18 cellular contexts compared by ENCODE assay signal in the genomic region with DNA sequence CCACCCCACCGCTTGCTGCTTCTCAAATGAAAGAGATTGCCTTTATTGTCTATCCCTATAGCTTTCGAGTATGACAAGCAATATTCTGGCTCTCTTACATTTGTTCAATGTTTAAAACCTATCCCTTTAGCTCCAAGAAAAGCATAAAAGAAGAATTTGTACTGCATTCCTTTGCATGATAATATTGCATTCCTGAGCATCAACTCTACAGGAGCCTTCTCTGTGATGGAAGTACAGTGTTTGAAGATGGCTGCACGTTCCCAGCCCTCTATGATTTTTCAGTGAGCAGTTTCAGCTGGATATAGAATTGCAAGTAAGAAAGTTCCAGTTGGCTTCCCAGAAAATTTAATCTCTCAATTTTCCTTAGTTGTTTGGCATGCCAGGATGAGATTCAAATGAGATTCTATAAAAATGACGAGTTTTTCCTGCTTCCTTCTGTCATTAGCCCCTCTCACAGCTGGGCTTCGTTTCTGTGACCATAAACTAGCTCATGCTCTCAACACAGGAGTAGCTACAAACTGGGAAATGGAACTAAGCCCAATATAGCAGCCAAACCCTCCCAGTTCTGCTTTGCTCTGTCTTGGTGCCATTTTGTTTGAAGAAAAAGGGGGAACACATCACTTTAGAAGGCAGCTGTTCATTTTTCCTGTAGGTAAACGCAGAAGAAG.
DNase-seq lines count a peak whose midpoint lies in the region; ATAC-seq and TF ChIP-seq lines count a peak whose summit lies in the region.
"Had no signal": no experiment of that assay in that cellular context is flagged by ENCODE, and none has a peak within 500 bp of the region (broad histone marks: within the 10 kb centered on the region; RNA-seq: fewer than 3 reads in every experiment).

No MANE protein-coding gene starts in this region.

- in situ Hi-C loops in IMR-90 (cut with MboI; ENCODE audit: low sequenced_read_pairs): no loop called here

- TF ChIP-seq CTCF in IMR-90 (conservative IDR thresholded peaks at IDR 0.05; ENCODE audit: low read depth, low read length) (no peak), cardiac fibroblast (IDR thresholded peaks at IDR 0.05; ENCODE audit: low read depth, low read length) (no peak), omental fat pad (IDR thresholded peaks at IDR 0.05) (no peak)

- peaks cover 9% of the 10 kb centered on the region; the same call in 1 of the 2 replicates for H3K9me1 ChIP-seq in IMR-90 (ENCODE audit: insufficient read depth, low read length)

- H3K4me1 ChIP-seq in IMR-90 (ENCODE audit: control insufficient read depth, insufficient read depth, low read length): peaks cover 5% of the 10 kb centered on the region; the same call in 1 of the 2 replicates
- H3K4me1 ChIP-seq in mesenchymal stem cell (ENCODE audit: control insufficient read depth, insufficient read depth, low read depth, low read length): no peaks in the 10 kb centered on the region
- H3K4me1 ChIP-seq: Caco-2 had no signal

- peak overlapping the region; percentile 33 for H2AK9ac ChIP-seq in IMR-90 (replicated peaks; ENCODE audit: low read depth, low read length, poor library complexity)

- H3K4ac ChIP-seq in IMR-90 (ENCODE audit: low read depth, low read length) (0 out of 2 replicates have a peak overlapping the region, but pooled peaks have one; percentile 75), mesenchymal stem cell (ENCODE audit: low read depth in 1 of 2, low read length in 2 of 2) (no peak overlapping the region)

- H2BK5ac ChIP-seq in IMR-90 (ENCODE audit: low read depth, low read length, poor library complexity, severe bottlenecking): peak overlapping the region; percentile 32
- no peak overlapping the region for H2BK5ac ChIP-seq in mesenchymal stem cell (ENCODE audit: low read depth, low read length, poor library complexity, severe bottlenecking)

- H3K4me3 ChIP-seq in IMR-90 (ENCODE audit: insufficient read depth, low read depth, low read length) (no peak overlapping the region), cardiac fibroblast (replicated peaks in 1 of 2; ENCODE audit: low read depth in 2 of 2, low read length in 2 of 2) (no peak overlapping the region), mesenchymal stem cell (ENCODE audit: insufficient read depth in 1 of 2, low read depth in 1 of 2, low read length in 2 of 2) (no peak overlapping the region)

- intact Hi-C loops in IMR-90 (cut with micrococcal nuclease): no loop called here

- no peaks in the 10 kb centered on the region for H4K20me1 ChIP-seq in IMR-90 (ENCODE audit: insufficient read depth, low read length)

- H3K14ac ChIP-seq in IMR-90 (replicated peaks; ENCODE audit: low read depth, low read length): peak overlapping the region; percentile 55; the same call in 1 of the 2 replicates
- H3K14ac ChIP-seq in mesenchymal stem cell (ENCODE audit: low read length in 2 of 2): no peak overlapping the region

- peak overlapping the region; percentile 4; the same call in 1 of the 2 replicates for H4K5ac ChIP-seq in IMR-90 (ENCODE audit: low read depth, low read length)

- ATAC-seq in IMR-90 (ENCODE audit: low read depth) (peak; percentile 90), omental fat pad (ENCODE audit: low FRiP score) (no peak)

- H4K8ac ChIP-seq in IMR-90 (ENCODE audit: low read depth in 2 of 2, low read length in 2 of 2) (peak overlapping the region; percentile 1 to 53; a peak in 3 of 4 replicates), mesenchymal stem cell (ENCODE audit: low read length) (no peak overlapping the region)

- H3K9me3 ChIP-seq in IMR-90 (ENCODE audit: control insufficient read depth, insufficient read depth, low read length) (no peaks in the 10 kb centered on the region), mesenchymal stem cell (ENCODE audit: control insufficient read depth, low read length) (peaks cover 8% of the 10 kb centered on the region)
- H3K9me3 ChIP-seq: Caco-2 had no signal

- H2BK120ac ChIP-seq in IMR-90 (ENCODE audit: low read depth, low read length): peak overlapping the region; percentile 75
- no peak overlapping the region for H2BK120ac ChIP-seq in mesenchymal stem cell (ENCODE audit: low read depth, low read length)

- CTCF ChIA-PET in IMR-90 (lab: Yijun Ruan, JAX): no interaction called here

- H3K18ac ChIP-seq in IMR-90 (ENCODE audit: low read depth, low read length) (peak overlapping the region; percentile 69; the same call in 1 of the 2 replicates), mesenchymal stem cell (ENCODE audit: low read depth in 1 of 2, low read length in 2 of 2) (no peak overlapping the region)

- 0 out of 2 replicates have a peak overlapping the region, but pooled peaks have one; percentile 27 for H2AK5ac ChIP-seq in IMR-90 (ENCODE audit: low read depth, low read length)
- H2AK5ac ChIP-seq in mesenchymal stem cell (ENCODE audit: low read length, severe bottlenecking): no peak overlapping the region

- no CpG with 5 or more reads among the region's 6 CpGs for WGBS in IMR-90 (ENCODE audit: extremely low coverage in 2 of 2, insufficient read length in 1 of 2), 2 experiments
- WGBS in mesenchymal stem cell: 74% methylated on average over 6 of the region's 6 CpGs

- H3K27ac ChIP-seq in IMR-90 (ENCODE audit: insufficient read depth, low read length) (no peak overlapping the region), mesenchymal stem cell (ENCODE audit: low read length, poor library complexity, severe bottlenecking) (peak overlapping the region; percentile 8)

- TF ChIP-seq POLR2A in IMR-90 (IDR thresholded peaks at IDR 0.05; ENCODE audit: low read depth, low read length): no peak

- H2BK15ac ChIP-seq in IMR-90 (ENCODE audit: low read depth, low read length) (peak overlapping the region; percentile 5; the same call in 1 of the 3 replicates), mesenchymal stem cell (ENCODE audit: low read depth, poor library complexity, severe bottlenecking) (no peak overlapping the region)

- peak overlapping the region; percentile 59 for H4K91ac ChIP-seq in IMR-90 (ENCODE audit: insufficient read depth, low read depth, low read length)
- no peak overlapping the region for H4K91ac ChIP-seq in mesenchymal stem cell (ENCODE audit: low read length)

- H3K79me1 ChIP-seq in IMR-90 (ENCODE audit: low read depth in 1 of 2, low read length in 2 of 2) (no peaks in the 10 kb centered on the region), mesenchymal stem cell (replicated peaks; ENCODE audit: low read length, poor library complexity, severe bottlenecking) (no peaks in the 10 kb centered on the region)

- DNase-seq in AG08395 (ENCODE audit: low spot score) (peak; percentile 6), IMR-90 (peak; percentile 49), cardiac fibroblast (ENCODE audit: low read depth in 2 of 2) (peak; percentile 26 to 29), mesenchymal stem cell (no peak), NCI-H146 treated with DMSO at 0.1 percent for 48 hours (lab: John Stamatoyannopoulos, UW; ENCODE audit: unreplicated experiment) (no peak), omental fat pad (ENCODE audit: low spot score) (no peak), RPMI8226 (no peak), activated T-cell treated with anti-CD3 and anti-CD28 coated beads for 4 hours (no peak)
- DNase-seq: 8988T; AML-193; Caco-2; HCEC 1CT; NCI-H1694; NCI-H2107; NCI-H226; NCI-H526 treated with DMSO at 0.1 percent for 48 hours; NK-92 treated with Interleukin-12 subunit alpha and Interleukin-12 subunit beta, amount 100 ng/mL, for 24 hours; OCI-M1 had no signal

- no peak overlapping the region for H3K56ac ChIP-seq in IMR-90 (ENCODE audit: extremely low read depth, insufficient read depth, low read length)

- POLR2A ChIA-PET in IMR-90 (lab: Charles Lee; ENCODE audit: unreplicated experiment): no interaction called here

- peak overlapping the region; percentile 80; the same call in 1 of the 2 replicates for H2BK20ac ChIP-seq in IMR-90 (ENCODE audit: low read depth, low read length)

- no peak for TF ChIP-seq RAD21 in IMR-90 (IDR thresholded peaks at IDR 0.05; ENCODE audit: low read length)

- no peaks in the 10 kb centered on the region for H3K27me3 ChIP-seq in IMR-90 (ENCODE audit: control insufficient read depth, insufficient read depth, low read length)
- H3K27me3 ChIP-seq in mesenchymal stem cell (ENCODE audit: control insufficient read depth in 1 of 2, insufficient read depth in 1 of 2, low read length in 2 of 2): peaks cover 0 to 24% of the 10 kb centered on the region in 2 experiments

- H3K4me2 ChIP-seq in IMR-90 (ENCODE audit: low read depth, low read length) (peak overlapping the region; percentile 33; the same call in 1 of the 2 replicates), mesenchymal stem cell (ENCODE audit: low read length, poor library complexity, severe bottlenecking) (no peak overlapping the region)

- H2AFZ ChIP-seq in IMR-90 (replicated peaks; ENCODE audit: low read length, poor library complexity) (peak overlapping the region; percentile 73), mesenchymal stem cell (ENCODE audit: low read depth, low read length) (no peak overlapping the region)

- H3K9ac ChIP-seq in IMR-90 (ENCODE audit: low read depth, low read length): no peak overlapping the region
- H3K9ac ChIP-seq in mesenchymal stem cell (ENCODE audit: low read length): no peak overlapping the region

- H2BK12ac ChIP-seq in mesenchymal stem cell (ENCODE audit: low read length in 2 of 2): no peak overlapping the region

- dilution Hi-C loops in IMR-90 (cut with HindIII; ENCODE audit: low sequenced_read_pairs, unreplicated experiment): no loop called here

- BruUV-seq in IMR-90 (replicated peaks; lab: Mats Ljungman, UMichigan): no TSS peak

- H3K23ac ChIP-seq in IMR-90 (ENCODE audit: low read depth, low read length) (no peak overlapping the region; the same call in 1 of the 2 replicates), mesenchymal stem cell (ENCODE audit: low read length in 2 of 2) (no peak overlapping the region)

- H3K36me3 ChIP-seq in IMR-90 (ENCODE audit: control insufficient read depth, insufficient read depth, low read length) (no peaks in the 10 kb centered on the region), mesenchymal stem cell (ENCODE audit: control insufficient read depth in 1 of 2, insufficient read depth in 2 of 2, low read depth in 1 of 2, low read length in 2 of 2) (no peaks in the 10 kb centered on the region)

TF ChIP-seq in IMR-90, 13 proteins besides CTCF, POLR2A, EP300 and RAD21:
- TF ChIP-seq, protein P1, sequence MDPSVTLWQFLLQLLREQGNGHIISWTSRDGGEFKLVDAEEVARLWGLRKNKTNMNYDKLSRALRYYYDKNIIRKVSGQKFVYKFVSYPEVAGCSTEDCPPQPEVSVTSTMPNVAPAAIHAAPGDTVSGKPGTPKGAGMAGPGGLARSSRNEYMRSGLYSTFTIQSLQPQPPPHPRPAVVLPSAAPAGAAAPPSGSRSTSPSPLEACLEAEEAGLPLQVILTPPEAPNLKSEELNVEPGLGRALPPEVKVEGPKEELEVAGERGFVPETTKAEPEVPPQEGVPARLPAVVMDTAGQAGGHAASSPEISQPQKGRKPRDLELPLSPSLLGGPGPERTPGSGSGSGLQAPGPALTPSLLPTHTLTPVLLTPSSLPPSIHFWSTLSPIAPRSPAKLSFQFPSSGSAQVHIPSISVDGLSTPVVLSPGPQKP (IDR thresholded peaks at IDR 0.05; ENCODE audit: borderline replicate concordance, low read depth, low read length): no peak
- TF ChIP-seq MXI1 (IDR thresholded peaks at IDR 0.05; ENCODE audit: borderline replicate concordance, low read depth, low read length) (no peak), RFX5 (IDR thresholded peaks at IDR 0.05; ENCODE audit: low read depth, low read length) (no peak), BHLHE40 (IDR thresholded peaks at IDR 0.05; ENCODE audit: low read depth, low read length) (peak; percentile 13; the same call in 1 of the 2 replicates)

Comparison
In these comparisons a context has a peak if more than half of its experiments do, and no peak if none do; other contexts are left out.
1. DNase-seq: peak in AG08395 (single experiment), IMR-90 (single experiment) and cardiac fibroblast (2 of 2); none in mesenchymal stem cell (single experiment), NCI-H146 treated with DMSO at 0.1 percent for 48 hours (single experiment), omental fat pad (single experiment), RPMI8226 (single experiment) and activated T-cell treated with anti-CD3 and anti-CD28 coated beads for 4 hours (single experiment).